In genomic region chr2:149077861-149078260, GRCh38 we compare ENCODE assay signal across 19 cellular contexts. TPM values are rescaled to one million over a fixed set of nuclear protein-coding genes. Genes with fewer than 3 reads are reported as not detected.
DNase-seq lines count a peak whose midpoint lies in the region; ATAC-seq, FAIRE-seq and TF ChIP-seq lines count a peak whose summit lies in the region.
"Had no signal": no experiment of that assay in that cellular context is flagged by ENCODE, and none has a peak within 500 bp of the region (broad histone marks: within the 10 kb centered on the region; RNA-seq: fewer than 3 reads in every experiment).

No MANE protein-coding gene starts in this region.

- TF ChIP-seq CTCF in GM23338 (conservative IDR thresholded peaks at IDR 0.05; ENCODE audit: low read depth in 2 of 2) (no peak), Panc1 (IDR thresholded peaks at IDR 0.05) (no peak), keratinocyte (optimal IDR thresholded peaks at IDR 0.05 in 1 of 3, IDR thresholded peaks at IDR 0.05 in 1 of 3, conservative IDR thresholded peaks at IDR 0.05 in 1 of 3; ENCODE audit: extremely low read depth in 1 of 3, insufficient read depth in 2 of 3, low read length in 3 of 3) (no peak)

- ATAC-seq in GM23338 (peak; percentile 13), Panc1 (no peak), HG03442 (IDR thresholded peaks at IDR 0.05; ENCODE audit: unreplicated experiment) (no peak)
- no peak for ATAC-seq in stimulated activated naive B cell treated with anti-CD40 and anti-IgM and Interleukin-4, amounts not matched to agents 10 μg/mL and 1 μg/mL and 100 μg/mL, for 72 hours (replicated peaks)
- ATAC-seq: CD8-positive, alpha-beta T cell had no signal

- no peaks in the 10 kb centered on the region for H3K9me3 Mint-ChIP-seq in GM23338
- no peaks in the 10 kb centered on the region for H3K9me3 Mint-ChIP-seq in stimulated activated naive B cell treated with anti-CD40 and anti-IgM and Interleukin-4, amounts not matched to agents 10 μg/mL and 1 μg/mL and 100 μg/mL, for 72 hours
- H3K9me3 Mint-ChIP-seq: CD8-positive, alpha-beta T cell had no signal

- no peak overlapping the region for H3K27ac Mint-ChIP-seq in GM23338
- H3K27ac Mint-ChIP-seq in stimulated activated naive B cell treated with anti-CD40 and anti-IgM and Interleukin-4, amounts not matched to agents 10 μg/mL and 1 μg/mL and 100 μg/mL, for 72 hours: no peak overlapping the region
- H3K27ac Mint-ChIP-seq: CD8-positive, alpha-beta T cell had no signal

- no peaks in the 10 kb centered on the region for H3K36me3 Mint-ChIP-seq in GM23338 (ENCODE audit: low read depth)
- no peaks in the 10 kb centered on the region for H3K36me3 Mint-ChIP-seq in stimulated activated naive B cell treated with anti-CD40 and anti-IgM and Interleukin-4, amounts not matched to agents 10 μg/mL and 1 μg/mL and 100 μg/mL, for 72 hours
- H3K36me3 Mint-ChIP-seq: CD8-positive, alpha-beta T cell had no signal

- DNase-seq in GM23338 (ENCODE audit: low spot score): peak; percentile 31
- no peak for DNase-seq in Panc1 (ENCODE audit: low read depth, low spot score)
- DNase-seq in keratinocyte (ENCODE audit: low read depth, low spot score): no peak
- no peak for DNase-seq in neuronal stem cell (ENCODE audit: low spot score)
- DNase-seq in NCI-H1436 treated with DMSO at 0.1 percent for 48 hours (lab: John Stamatoyannopoulos, UW): no peak
- DNase-seq in NCI-H1048 (lab: John Stamatoyannopoulos, UW): no peak
- DNase-seq in stimulated activated naive B cell treated with anti-CD40 and anti-IgM and Interleukin-4, amounts not matched to agents 10 μg/mL and 1 μg/mL and 100 μg/mL, for 72 hours: no peak
- DNase-seq: CD8-positive, alpha-beta T cell; DMS79; Kasumi-1; MM.1S; NCI-H1105; NCI-H1694 treated with DMSO at 0.1 percent for 48 hours; OCI-M1; SJCRH30 had no signal

- no TSS peak for BruUV-seq in Panc1 (replicated peaks; lab: Mats Ljungman, UMichigan)

- WGBS in neuronal stem cell (ENCODE audit: extremely low coverage in 2 of 2, insufficient read length in 2 of 2, insufficient replicate concordance in 1 of 2), 2 donors: no CpG with 5 or more reads among the region's 3 CpGs

- H3K4me3 Mint-ChIP-seq in GM23338: no peak overlapping the region
- H3K4me3 Mint-ChIP-seq in stimulated activated naive B cell treated with anti-CD40 and anti-IgM and Interleukin-4, amounts not matched to agents 10 μg/mL and 1 μg/mL and 100 μg/mL, for 72 hours: no peak overlapping the region
- H3K4me3 Mint-ChIP-seq: CD8-positive, alpha-beta T cell had no signal

- dilution Hi-C loops in keratinocyte (cut with MboI; ENCODE audit: extremely low pct_ligation_motif_present, low sequenced_read_pairs): no loop called here

- no peak overlapping the region for H2BK12ac ChIP-seq in neuronal stem cell (ENCODE audit: low read length)

- H3K4me2 ChIP-seq in GM23338 (peak overlapping the region; percentile 58; the same call in 1 of the 2 replicates), keratinocyte (ENCODE audit: control insufficient read depth, extremely low read depth, insufficient read depth, low read depth, low read length) (no peak overlapping the region), neuronal stem cell (ENCODE audit: insufficient read depth, low read length, poor library complexity, severe bottlenecking) (no peak overlapping the region)
- H3K4me2 ChIP-seq: BLaER1 had no signal

- H2AFZ ChIP-seq in GM23338 (no peak overlapping the region), keratinocyte (ENCODE audit: control insufficient read depth, low read length) (no peak overlapping the region), neuronal stem cell (ENCODE audit: low read length) (peak overlapping the region; percentile 7)

- in situ Hi-C loops in Panc1 (cut with HindIII; ENCODE audit: low pct_unique_long_range_greater_than_20kb, low sequenced_read_pairs): no loop called here

- H3K23ac ChIP-seq in neuronal stem cell (ENCODE audit: low read depth, low read length, poor library complexity): no peak overlapping the region

- H3F3A ChIP-seq in GM23338 (replicated peaks; ENCODE audit: low read depth): no peaks in the 10 kb centered on the region

- no peaks in the 10 kb centered on the region for H3K9me2 ChIP-seq in GM23338 (ENCODE audit: insufficient read depth)

- H3K4me3 ChIP-seq in GM23338 (no peak overlapping the region), Panc1 (ENCODE audit: low read depth in 2 of 2, low read length in 2 of 2) (no peak overlapping the region), keratinocyte (ENCODE audit: control insufficient read depth in 2 of 3, extremely low read depth in 1 of 3, insufficient read depth in 2 of 3, low read depth in 1 of 3, low read length in 3 of 3) (no peak overlapping the region), neuronal stem cell (ENCODE audit: low read length in 2 of 2) (no peak overlapping the region)
- H3K4me3 ChIP-seq: BLaER1, SJCRH30 had no signal

- CTCF ChIA-PET in Panc1 (lab: Charles Lee): no interaction called here

- H3K18ac ChIP-seq in neuronal stem cell (ENCODE audit: low read length): peak overlapping the region; percentile 58

- no peak overlapping the region for H3K4ac ChIP-seq in neuronal stem cell (ENCODE audit: low read length)

- no peak overlapping the region for H4K91ac ChIP-seq in neuronal stem cell (ENCODE audit: low read depth, low read length, poor library complexity)

- no peaks in the 10 kb centered on the region for H3K79me2 ChIP-seq in GM23338 (replicated peaks; ENCODE audit: insufficient read depth)
- no peaks in the 10 kb centered on the region for H3K79me2 ChIP-seq in keratinocyte (ENCODE audit: control insufficient read depth, insufficient read depth, low read length)

- H4K20me1 ChIP-seq in GM23338 (replicated peaks; ENCODE audit: insufficient read depth) (no peaks in the 10 kb centered on the region), keratinocyte (ENCODE audit: control insufficient read depth, extremely low read depth, insufficient read depth, low read length) (no peaks in the 10 kb centered on the region)
- H4K20me1 ChIP-seq: BLaER1 had no signal

- H3K36me3 ChIP-seq in GM23338 (ENCODE audit: insufficient read depth) (no peaks in the 10 kb centered on the region), Panc1 (ENCODE audit: control insufficient read depth, insufficient read depth, low read length) (no peaks in the 10 kb centered on the region), keratinocyte (ENCODE audit: control insufficient read depth in 2 of 2, extremely low read depth in 1 of 2, insufficient read depth in 2 of 2, low read length in 2 of 2) (peaks cover 0 to 1% of the 10 kb centered on the region in 2 experiments), neuronal stem cell (replicated peaks in 1 of 2; ENCODE audit: control insufficient read depth in 2 of 2, insufficient read depth in 2 of 2, low read length in 2 of 2) (no peaks in the 10 kb centered on the region)
- H3K36me3 ChIP-seq: BLaER1, SJCRH30 had no signal

- POLR2A ChIA-PET in Panc1 (lab: Charles Lee): no interaction called here

- H3K4me1 Mint-ChIP-seq in GM23338: peaks cover 65% of the 10 kb centered on the region
- no peaks in the 10 kb centered on the region for H3K4me1 Mint-ChIP-seq in stimulated activated naive B cell treated with anti-CD40 and anti-IgM and Interleukin-4, amounts not matched to agents 10 μg/mL and 1 μg/mL and 100 μg/mL, for 72 hours

- FAIRE-seq in keratinocyte (lab: Jason Lieb, UNC): peak; percentile 17
- FAIRE-seq: A204.1, D721Med had no signal

- no peak overlapping the region for H3K14ac ChIP-seq in neuronal stem cell (ENCODE audit: low read length)

- H2BK120ac ChIP-seq in neuronal stem cell (ENCODE audit: low read depth, low read length): no peak overlapping the region

- H4K8ac ChIP-seq in neuronal stem cell (ENCODE audit: low read depth, low read length): no peak overlapping the region

- H3K27me3 Mint-ChIP-seq in GM23338 (ENCODE audit: insufficient read depth, low read depth, poor library complexity): peaks cover 5% of the 10 kb centered on the region
- H3K27me3 Mint-ChIP-seq in stimulated activated naive B cell treated with anti-CD40 and anti-IgM and Interleukin-4, amounts not matched to agents 10 μg/mL and 1 μg/mL and 100 μg/mL, for 72 hours: peaks cover 10 to 14% of the 10 kb centered on the region in 2 donors

- intact Hi-C loops in Panc1 (cut with micrococcal nuclease; ENCODE audit: unreplicated experiment): no loop called here

- H3K9me1 ChIP-seq in keratinocyte (ENCODE audit: control insufficient read depth, extremely low read depth, insufficient read depth, low read length): no peaks in the 10 kb centered on the region

- H2AK5ac ChIP-seq in neuronal stem cell (ENCODE audit: low read depth, low read length): no peak overlapping the region

- H2BK5ac ChIP-seq in neuronal stem cell (ENCODE audit: low read length): no peak overlapping the region

- H3K4me1 ChIP-seq in GM23338 (ENCODE audit: insufficient read depth) (peaks cover 51% of the 10 kb centered on the region), Panc1 (ENCODE audit: control insufficient read depth, insufficient read depth, low read length) (peaks cover 6% of the 10 kb centered on the region; the same call in 1 of the 2 replicates), keratinocyte (ENCODE audit: control insufficient read depth, extremely low read depth, insufficient read depth, low read length) (peaks cover 19% of the 10 kb centered on the region), neuronal stem cell (ENCODE audit: control insufficient read depth in 2 of 2, insufficient read depth in 1 of 2, low read depth in 1 of 2, low read length in 2 of 2) (peaks cover 16 to 24% of the 10 kb centered on the region in 2 donors)

- peak overlapping the region; percentile 17; the same call in 1 of the 2 replicates for H3K27ac ChIP-seq in GM23338 (ENCODE audit: low read depth)
- H3K27ac ChIP-seq in Panc1 (ENCODE audit: low read length): peak overlapping the region; percentile 24; the same call in 1 of the 2 replicates
- H3K27ac ChIP-seq in keratinocyte (ENCODE audit: control insufficient read depth, insufficient read depth, low read length): no peak overlapping the region
- H3K27ac ChIP-seq in neuronal stem cell (replicated peaks; ENCODE audit: low read length): peak overlapping the region; percentile 38
- H3K27ac ChIP-seq: BLaER1, SJCRH30 had no signal

- H3K9ac ChIP-seq in keratinocyte (ENCODE audit: control insufficient read depth, extremely low read depth, insufficient read depth, low read length) (no peak overlapping the region), neuronal stem cell (ENCODE audit: low read depth, low read length, poor library complexity) (no peak overlapping the region)
- H3K9ac ChIP-seq: BLaER1 had no signal

- no peak overlapping the region for H2BK15ac ChIP-seq in neuronal stem cell (ENCODE audit: low read length)

- H3K9me3 ChIP-seq in Panc1 (ENCODE audit: control insufficient read depth, insufficient read depth, low read depth, low read length) (no peaks in the 10 kb centered on the region), keratinocyte (ENCODE audit: control insufficient read depth, low read depth, low read length) (no peaks in the 10 kb centered on the region), neuronal stem cell (replicated peaks in 1 of 2; ENCODE audit: control insufficient read depth in 2 of 2, insufficient read depth in 1 of 2, low read depth in 1 of 2, low read length in 2 of 2) (no peaks in the 10 kb centered on the region)
- H3K9me3 ChIP-seq: BLaER1, SJCRH30 had no signal

- H3K27me3 ChIP-seq in GM23338 (ENCODE audit: insufficient read depth) (no peaks in the 10 kb centered on the region), Panc1 (ENCODE audit: control insufficient read depth, insufficient read depth, low read length) (no peaks in the 10 kb centered on the region), keratinocyte (ENCODE audit: control insufficient read depth, extremely low read depth, insufficient read depth, low read length) (no peaks in the 10 kb centered on the region), neuronal stem cell (ENCODE audit: control insufficient read depth in 3 of 3, insufficient read depth in 3 of 3, low read depth in 1 of 3, low read length in 3 of 3) (no peaks in the 10 kb centered on the region)
- H3K27me3 ChIP-seq: BLaER1, SJCRH30 had no signal

- no peaks in the 10 kb centered on the region for H3K79me1 ChIP-seq in neuronal stem cell (ENCODE audit: low read depth, low read length)

RNA-seq across cellular contexts. Expression of gene LYPD6B, which starts 39.4 kb away (rescaled TPM):
- 1.7 and 3.1 TPM in 2 replicates for total RNA-seq in GM23338 (2014; rRNA removed; shearing (Covaris generic))
- polyA plus RNA-seq in GM23338 (2016; fragmentation: Nextera tagmentation; extraction: Ambion mirVana): 3.4 and 3.6 TPM in 2 replicates
- 2.2 TPM for total RNA-seq in Panc1 (2021; ENCODE audit: unreplicated experiment)
- polyA plus RNA-seq in Panc1 (2012; ENCODE audit: insufficient read length): 2.0 TPM
- polyA plus RNA-seq in keratinocyte: 17.0 to 30.8 TPM (median 24.7 TPM) in 3 replicates
- 21.7 TPM for polyA plus RNA-seq in keratinocyte (2011; ENCODE audit: low read depth)
- 26.8 and 35.7 TPM in 2 replicates for polyA plus RNA-seq in keratinocyte (2011; cell fraction: cytosol; rRNA removed)
- polyA plus RNA-seq in keratinocyte (2011; cell fraction: nucleus; rRNA removed): 32.3 and 38.3 TPM in 2 replicates
- 9.8 and 38.5 TPM in 2 replicates for polyA plus RNA-seq in keratinocyte (2012; ENCODE audit: low replicate concordance)
- 2.8 to 14.0 TPM (median 9.2 TPM) in 3 replicates for polyA minus RNA-seq in keratinocyte
- polyA minus RNA-seq in keratinocyte (2011; cell fraction: cytosol; rRNA and poly(A)+ RNA removed): 3.3 TPM
- 4.5 and 13.0 TPM in 2 replicates for polyA minus RNA-seq in keratinocyte (2011; cell fraction: nucleus; rRNA and poly(A)+ RNA removed)
- 0.45 TPM for polyA plus RNA-seq in neuronal stem cell (2013, experiment 1 of 2)
- polyA plus RNA-seq in neuronal stem cell (2013, experiment 2 of 2): 0.33 TPM
- total RNA-seq: CD8-positive, alpha-beta T cell; SJCRH30 had no signal
